ENCODE assay signal across 16 cellular contexts in genomic region chr2:70735065-70735464, GRCh38. TPM values are rescaled to one million over a fixed set of nuclear protein-coding genes. Genes with fewer than 3 reads are reported as not detected.
"Had no signal": no experiment of that assay in that cellular context is flagged by ENCODE, and none has a peak within 500 bp of the region (broad histone marks: within the 10 kb centered on the region; RNA-seq: fewer than 3 reads in every experiment).

No MANE protein-coding gene starts in this region.

- ATAC-seq: gastroesophageal sphincter, left lobe of liver, sciatic nerve, upper lobe of right lung had no signal

- H3K4me3 ChIP-seq: cardiac muscle cell, gastroesophageal sphincter, ovary, thoracic aorta, upper lobe of right lung had no signal

- H3K27ac ChIP-seq: cardiac muscle cell, gastroesophageal sphincter, ovary, thoracic aorta, upper lobe of right lung had no signal

- DNase-seq: activated CD4-positive, alpha-beta T cell treated with anti-CD3 and anti-CD28 coated beads, Interleukin-2, amount 50 U/mL, for 48 hours; activated CD4-positive, CD25-positive, alpha-beta regulatory T cell treated with anti-CD3 and anti-CD28 coated beads, Interleukin-2, amount 50 U/mL, for 72 hours; activated naive CD4-positive, alpha-beta T cell treated with Interleukin-2 at 50 U/mL for 16 hours; erythroblast; ovary; T-helper 9 cell; upper lobe of right lung had no signal

- H3K27me3 ChIP-seq: cardiac muscle cell, ovary had no signal

- H3K9me3 ChIP-seq: ovary, thoracic aorta, upper lobe of right lung had no signal

- H3K4me1 ChIP-seq: gastroesophageal sphincter, upper lobe of right lung had no signal

- H3K36me3 ChIP-seq: cardiac muscle cell, gastroesophageal sphincter, ovary, thoracic aorta, upper lobe of right lung had no signal

RNA-seq across cellular contexts. Expression of gene FIGLA, which starts 55.4 kb away (rescaled TPM):
- total RNA-seq: cardiac muscle cell, dermis microvascular lymphatic vessel endothelial cell, gastroesophageal sphincter, left lobe of liver, lung microvascular endothelial cell, pulmonary artery endothelial cell, thoracic aorta, upper lobe of right lung had no signal
- polyA plus RNA-seq: cardiac muscle cell, keratinocyte had no signal
